Comparison of ENCODE assay signal across 1 cellular context in the genomic region with DNA sequence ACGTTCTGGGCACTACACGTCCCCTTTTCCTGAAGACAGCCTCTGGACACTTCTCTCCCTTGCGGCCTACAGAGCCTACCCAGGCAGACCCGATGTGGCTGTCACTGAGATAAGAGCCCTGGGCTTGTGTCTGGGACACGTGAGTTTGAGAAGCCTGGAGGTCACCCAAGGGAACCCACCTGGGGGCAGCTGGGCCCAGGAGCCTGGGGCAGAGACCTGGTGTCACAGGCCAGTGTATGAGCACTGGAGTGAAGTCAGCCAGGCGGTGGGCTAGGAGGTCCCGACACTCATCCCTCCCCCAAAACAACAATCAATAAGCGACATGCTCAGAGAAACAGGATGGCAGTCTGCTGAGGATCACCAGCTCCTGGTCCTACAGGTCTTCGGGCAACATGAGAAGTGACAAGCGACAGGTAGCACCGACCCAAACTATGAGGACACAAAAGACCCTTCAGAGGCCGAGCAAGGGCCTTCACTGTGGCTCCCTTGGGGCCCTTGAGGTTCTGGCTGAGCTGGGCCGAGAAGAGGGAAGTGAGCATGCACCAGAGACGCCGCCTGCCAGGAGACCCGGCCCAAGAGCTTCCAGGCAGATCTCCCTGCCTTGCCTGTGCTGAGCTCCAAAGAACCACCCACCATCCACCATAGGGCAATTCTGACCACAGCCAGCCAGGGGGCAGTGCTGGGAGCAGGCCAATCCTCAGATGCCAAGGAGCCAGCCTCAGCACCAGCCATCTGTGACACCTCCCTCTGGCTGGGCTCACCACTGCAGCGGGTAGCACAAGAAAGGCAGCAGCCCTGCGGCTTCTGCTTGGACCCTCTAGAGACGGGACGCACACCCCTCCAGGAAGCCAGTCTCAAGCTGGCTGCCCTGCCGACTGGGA.
TF ChIP-seq lines count a peak whose summit lies in the region.

No MANE protein-coding gene starts in this region.

TF ChIP-seq in IMR-90, 13 proteins besides CTCF, POLR2A, EP300 and RAD21 (continued from another document):
- TF ChIP-seq CEBPB (IDR thresholded peaks at IDR 0.05; ENCODE audit: low read depth, low read length) (no peak), SMC3 (IDR thresholded peaks at IDR 0.05; ENCODE audit: low read depth, low read length) (no peak), RCOR1 (IDR thresholded peaks at IDR 0.05; ENCODE audit: insufficient replicate concordance, low read length) (no peak), NFE2L2 (IDR thresholded peaks at IDR 0.05; ENCODE audit: low read depth, low read length) (no peak), MXI1 (IDR thresholded peaks at IDR 0.05; ENCODE audit: borderline replicate concordance, low read depth, low read length) (no peak), CHD1 (IDR thresholded peaks at IDR 0.05; ENCODE audit: low read depth, low read length) (no peak), MAZ (IDR thresholded peaks at IDR 0.05; ENCODE audit: borderline replicate concordance, low read depth, low read length) (no peak), FOS (IDR thresholded peaks at IDR 0.05; ENCODE audit: low read depth, low read length) (no peak)
TF ChIP-seq in IMR-90: peak in this region for 0.
